8 cellular contexts compared by ENCODE assay signal in genomic region chr2:191501390-191502168, GRCh38.
DNase-seq lines count a peak whose midpoint lies in the region; ATAC-seq and TF ChIP-seq lines count a peak whose summit lies in the region.
"Had no signal": no experiment of that assay in that cellular context is flagged by ENCODE, and none has a peak within 500 bp of the region (broad histone marks: within the 10 kb centered on the region; RNA-seq: fewer than 3 reads in every experiment).

No MANE protein-coding gene starts in this region.

- CTCF ChIA-PET in HEK293 (lab: Yijun Ruan, JAX), result interaction anchor here (0.6 to 5.1 kb wide), 52 partner anchors 10 to 528 kb away, joined by 3 to 39 read pairs (median 4); no protein-coding TSS in a partner anchor

- POLR2A ChIA-PET in HEK293 (lab: Yijun Ruan, JAX), result no interaction called here

- TF ChIP-seq CTCF in HEK293 (tag by site-specific recombination; IDR thresholded peaks at IDR 0.05) (peak; percentile 26; the same call in 1 of the 2 replicates), GM20000 (IDR thresholded peaks at IDR 0.05; ENCODE audit: extremely low read depth, missing control alignments) (no peak)

- H3K36me3 ChIP-seq in HEK293 (ENCODE audit: control insufficient read depth in 2 of 2, insufficient read depth in 1 of 2, low read length in 2 of 2), result no peaks in the 10 kb centered on the region

- H3K4me1 ChIP-seq in HEK293 (ENCODE audit: control insufficient read depth, insufficient read depth, low read length), result no peaks in the 10 kb centered on the region

- intact Hi-C loops in left cardiac atrium (cut with DNase I), result loop anchor here (2.0 to 10.0 kb wide), 5 partner anchors 267 to 447 kb away; no protein-coding TSS in a partner anchor

- H3K27ac ChIP-seq in HEK293 (ENCODE audit: extremely low read depth, low read depth, low read length), result no peak overlapping the region

- no peaks in the 10 kb centered on the region for H3K9me3 ChIP-seq in HEK293 (ENCODE audit: control insufficient read depth, insufficient read depth, low read depth, low read length)

- H3K4me3 ChIP-seq in HEK293 (ENCODE audit: low read depth, low read length), result no peak overlapping the region

- peak; percentile 48 to 54 for ATAC-seq in left cardiac atrium
- ATAC-seq in HG03432 (IDR thresholded peaks at IDR 0.05; ENCODE audit: unreplicated experiment), result no peak
- no peak for ATAC-seq in HG03571 (IDR thresholded peaks at IDR 0.05; ENCODE audit: unreplicated experiment)

- DNase-seq in SW480 (ENCODE audit: low spot score), result peak; percentile 31
- no peak for DNase-seq in left cardiac atrium
- peak; percentile 35 for DNase-seq in smooth muscle cell of the brain vasculature (ENCODE audit: low read depth, low spot score)
- DNase-seq in GM20000 (ENCODE audit: low spot score), result no peak
- DNase-seq: NCI-H1048 had no signal

TF ChIP-seq in HEK293, 187 proteins besides CTCF, POLR2A, EP300 and RAD21:
- TF ChIP-seq ZNF701 (tag by site-specific recombination; IDR thresholded peaks at IDR 0.05) (no peak), TCF7L2 (IDR thresholded peaks at IDR 0.05; ENCODE audit: borderline replicate concordance, low read depth, low read length) (no peak), ZNF121 (tag by site-specific recombination; IDR thresholded peaks at IDR 0.05) (no peak), ZNF362 (tag by site-specific recombination; IDR thresholded peaks at IDR 0.05) (peak; percentile 51; the same call in 1 of the 2 replicates), GLIS2 (tag by site-specific recombination; IDR thresholded peaks at IDR 0.05) (no peak), ZNF423 (tag by site-specific recombination; IDR thresholded peaks at IDR 0.05) (no peak), ZNF26 (tag by site-specific recombination; IDR thresholded peaks at IDR 0.05) (no peak), ZNF354C (tag by site-specific recombination; IDR thresholded peaks at IDR 0.05; ENCODE audit: borderline replicate concordance, low read depth) (no peak), ZBTB21 (tag by site-specific recombination; IDR thresholded peaks at IDR 0.05) (no peak), ZNF692 (tag by site-specific recombination; IDR thresholded peaks at IDR 0.05) (no peak), KLF7 (tag by site-specific recombination; IDR thresholded peaks at IDR 0.05; ENCODE audit: borderline replicate concordance) (no peak), ZNF654 (tag by site-specific recombination; IDR thresholded peaks at IDR 0.05; ENCODE audit: low read depth) (peak; percentile 79), ZSCAN5A (tag by site-specific recombination; IDR thresholded peaks at IDR 0.05) (no peak), ZNF555 (tag by site-specific recombination; conservative IDR thresholded peaks at IDR 0.05) (no peak), KLF9 (tag by site-specific recombination; IDR thresholded peaks at IDR 0.05; ENCODE audit: low read depth) (no peak)
TF ChIP-seq in HEK293: peak in this region for 2.

Comparison
In these comparisons a context has a peak if more than half of its experiments do, and no peak if none do; other contexts are left out.
1. DNase-seq: peak in SW480 (single experiment) and smooth muscle cell of the brain vasculature (single experiment); none in left cardiac atrium (single experiment) and GM20000 (single experiment).
2. ATAC-seq: peak in left cardiac atrium (2 of 2); none in HG03432 (single experiment) and HG03571 (single experiment).